8 cellular contexts compared by ENCODE assay signal in genomic region chr2:223797811-223798721, GRCh38. TPM values are rescaled to one million over a fixed set of nuclear protein-coding genes. Genes with fewer than 3 reads are reported as not detected.
DNase-seq lines count a peak whose midpoint lies in the region; ATAC-seq and TF ChIP-seq lines count a peak whose summit lies in the region.

No MANE protein-coding gene starts in this region.

- H3K4me3 ChIP-seq in WERI-Rb-1 (ENCODE audit: low read depth, low read length) (no peak overlapping the region), right atrium auricular region (no peak overlapping the region)

- TF ChIP-seq CTCF in GM13977 (IDR thresholded peaks at IDR 0.05; ENCODE audit: extremely low read depth, insufficient read depth, missing control alignments) = peak; percentile 54
- peak; percentile 31; the same call in 1 of the 2 replicates for TF ChIP-seq CTCF in WERI-Rb-1 (IDR thresholded peaks at IDR 0.05; ENCODE audit: low read depth, low read length)
- peak; percentile 31 to 73 for TF ChIP-seq CTCF in right atrium auricular region (IDR thresholded peaks at IDR 0.05)

- peaks cover 36 to 59% of the 10 kb centered on the region in 2 donors for H3K4me1 Mint-ChIP-seq in stimulated activated naive B cell treated with anti-CD40 and anti-IgM and Interleukin-4, amounts not matched to agents 10 μg/mL and 1 μg/mL and 100 μg/mL, for 72 hours

- DNase-seq in A172 (ENCODE audit: low spot score) (peak; percentile 44), GM13977 (ENCODE audit: low spot score) (peak; percentile 62), MV-4-11 (lab: John Stamatoyannopoulos, UW) (peak; percentile 87), WERI-Rb-1 (peak; percentile 19), right atrium auricular region (ENCODE audit: low spot score) (no peak), ecto neural progenitor cell (ENCODE audit: low spot score) (no peak)
- peak; percentile 26 for DNase-seq in stimulated activated naive B cell treated with anti-CD40 and anti-IgM and Interleukin-4, amounts not matched to agents 10 μg/mL and 1 μg/mL and 100 μg/mL, for 72 hours

- peaks cover 3% of the 10 kb centered on the region in 2 donors for H3K9me3 Mint-ChIP-seq in stimulated activated naive B cell treated with anti-CD40 and anti-IgM and Interleukin-4, amounts not matched to agents 10 μg/mL and 1 μg/mL and 100 μg/mL, for 72 hours

- in situ Hi-C loops in GM13977 (cut with MboI; ENCODE audit: low pct_unique_long_range_greater_than_20kb, low sequenced_read_pairs, unreplicated experiment) = no loop called here

- peak overlapping the region; percentile 27 to 52 for H3K4me3 Mint-ChIP-seq in stimulated activated naive B cell treated with anti-CD40 and anti-IgM and Interleukin-4, amounts not matched to agents 10 μg/mL and 1 μg/mL and 100 μg/mL, for 72 hours

- no peaks in the 10 kb centered on the region for H3K4me1 ChIP-seq in right atrium auricular region

- no peak overlapping the region for H3K27ac ChIP-seq in WERI-Rb-1
- H3K27ac ChIP-seq in right atrium auricular region = no peak overlapping the region

- peaks cover 26 to 44% of the 10 kb centered on the region in 2 donors for H3K36me3 Mint-ChIP-seq in stimulated activated naive B cell treated with anti-CD40 and anti-IgM and Interleukin-4, amounts not matched to agents 10 μg/mL and 1 μg/mL and 100 μg/mL, for 72 hours

- peak; percentile 96 for ATAC-seq in HG02623 (IDR thresholded peaks at IDR 0.05; ENCODE audit: unreplicated experiment)
- ATAC-seq in stimulated activated naive B cell treated with anti-CD40 and anti-IgM and Interleukin-4, amounts not matched to agents 10 μg/mL and 1 μg/mL and 100 μg/mL, for 72 hours (replicated peaks) = peak; percentile 98

- no peaks in the 10 kb centered on the region for H3K9me3 ChIP-seq in WERI-Rb-1 (ENCODE audit: severe bottlenecking)
- H3K9me3 ChIP-seq in right atrium auricular region = no peaks in the 10 kb centered on the region

- H3K27me3 Mint-ChIP-seq in stimulated activated naive B cell treated with anti-CD40 and anti-IgM and Interleukin-4, amounts not matched to agents 10 μg/mL and 1 μg/mL and 100 μg/mL, for 72 hours = no peaks in the 10 kb centered on the region

- H3K27ac Mint-ChIP-seq in stimulated activated naive B cell treated with anti-CD40 and anti-IgM and Interleukin-4, amounts not matched to agents 10 μg/mL and 1 μg/mL and 100 μg/mL, for 72 hours = peak overlapping the region; percentile 43

- no peaks in the 10 kb centered on the region for H3K27me3 ChIP-seq in WERI-Rb-1 (ENCODE audit: insufficient read depth, low read depth, severe bottlenecking)
- no peaks in the 10 kb centered on the region for H3K27me3 ChIP-seq in right atrium auricular region

- H3K36me3 ChIP-seq in WERI-Rb-1 (no peaks in the 10 kb centered on the region), right atrium auricular region (no peaks in the 10 kb centered on the region)

RNA-seq across cellular contexts. Expression of gene AP1S3, which starts 39.3 kb away (rescaled TPM):
- 8.9 and 27.7 TPM in 2 replicates for total RNA-seq in A172 (2014; rRNA removed; shearing (Covaris generic))
- total RNA-seq in right atrium auricular region = 1 to 10 TPM; 2.2 to 3.5 TPM

Comparison
In these comparisons a context has a peak if more than half of its experiments do, and no peak if none do; other contexts are left out.
1. DNase-seq: peak in A172 (single experiment), GM13977 (single experiment), MV-4-11 (single experiment), WERI-Rb-1 (single experiment) and stimulated activated naive B cell treated with anti-CD40 and anti-IgM and Interleukin-4, amounts not matched to agents 10 μg/mL and 1 μg/mL and 100 μg/mL, for 72 hours (single experiment); none in right atrium auricular region (single experiment) and ecto neural progenitor cell (single experiment).
2. Peak in every context shown above with its lines, with median percentiles within 50 percentile points of each other: CTCF ChIP-seq.